9 cellular contexts compared by ENCODE assay signal in the genomic region with DNA sequence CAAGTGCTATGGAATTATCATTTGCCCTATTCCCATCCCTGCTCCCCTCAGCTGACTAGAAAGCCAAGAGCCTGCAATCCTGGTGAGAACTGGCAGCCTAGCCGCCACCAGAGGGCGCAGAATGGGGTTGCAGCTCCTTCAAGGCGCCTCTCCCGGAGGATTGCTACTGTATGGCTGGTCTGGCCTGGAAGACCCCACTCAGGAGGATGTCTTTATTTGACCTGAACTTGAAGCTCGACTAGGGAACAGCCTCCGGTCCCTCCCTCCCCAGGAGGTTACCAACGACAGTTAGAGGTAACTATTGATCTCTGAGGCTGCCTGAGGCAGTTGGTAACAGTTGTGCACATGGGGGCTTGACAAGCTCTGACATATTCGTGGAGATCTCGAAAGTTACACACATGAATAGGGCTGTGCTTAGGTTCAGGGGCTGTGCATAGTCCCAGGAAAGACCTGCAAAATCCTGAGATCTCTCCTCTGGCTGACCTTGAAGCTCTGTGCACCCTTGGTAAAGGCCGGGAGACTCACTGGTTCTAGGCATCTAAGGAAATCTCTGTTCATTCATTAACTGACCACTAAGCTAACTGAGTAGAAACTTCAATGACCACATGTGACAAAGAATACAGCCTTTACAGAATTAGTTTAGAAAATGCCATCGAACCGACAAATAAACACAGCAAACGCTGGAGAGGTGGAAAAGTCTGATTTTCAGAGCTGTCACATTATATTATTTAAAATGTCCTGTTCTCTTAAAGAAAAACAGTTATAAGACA.
A peak's percentile ranks its signal among the peaks of the same experiment; 100 is the strongest.
DNase-seq lines count a peak whose midpoint lies in the region; ATAC-seq, FAIRE-seq and TF ChIP-seq lines count a peak whose summit lies in the region.
"Had no signal": no experiment of that assay in that cellular context is flagged by ENCODE, and none has a peak within 500 bp of the region (broad histone marks: within the 10 kb centered on the region; RNA-seq: fewer than 3 reads in every experiment).

No MANE protein-coding gene starts in this region.

- peak; percentile 91 for ATAC-seq in GM21381 (IDR thresholded peaks at IDR 0.05; ENCODE audit: unreplicated experiment)

- H3K4me1 Mint-ChIP-seq in glutamatergic neuron (ENCODE audit: low read depth, unreplicated experiment), result peaks cover 20% of the 10 kb centered on the region

- no peak for FAIRE-seq in urothelium cell line (lab: Jason Lieb, UNC)
- FAIRE-seq: frontal cortex had no signal

- peak; percentile 75 for DNase-seq in DMS53 treated with DMSO at 0.1 percent for 48 hours (lab: John Stamatoyannopoulos, UW; ENCODE audit: unreplicated experiment)
- DNase-seq in HPDE6-E6E7 (ENCODE audit: extremely low spot score), result peak; percentile 23
- peak; percentile 69 for DNase-seq in RPMI7951 (ENCODE audit: low read depth)
- peak; percentile 43 for DNase-seq in activated gamma-delta T cell treated with anti-CD3 and anti-CD28 coated beads, Interleukin-2, amount 50 U/mL, for 16 hours (ENCODE audit: low read depth)
- DNase-seq in glutamatergic neuron, result peak; percentile 89
- peak; percentile 65 for DNase-seq in pons (ENCODE audit: low spot score)
- peak; percentile 49 for DNase-seq in urothelium cell line (ENCODE audit: low spot score)

- no peaks in the 10 kb centered on the region for H3K27me3 Mint-ChIP-seq in glutamatergic neuron (ENCODE audit: unreplicated experiment)

- H3K4me3 Mint-ChIP-seq in glutamatergic neuron (ENCODE audit: unreplicated experiment), result no peak overlapping the region

- H3K27ac Mint-ChIP-seq in glutamatergic neuron (ENCODE audit: unreplicated experiment), result peak overlapping the region; percentile 65

- peaks cover 1% of the 10 kb centered on the region for H3K9me3 Mint-ChIP-seq in glutamatergic neuron (ENCODE audit: unreplicated experiment)

- no peaks in the 10 kb centered on the region for H3K36me3 Mint-ChIP-seq in glutamatergic neuron (ENCODE audit: unreplicated experiment)

- TF ChIP-seq CTCF in glutamatergic neuron (IDR thresholded peaks at IDR 0.05; ENCODE audit: partially characterized antibody, unreplicated experiment), result peak; percentile 90

Comparison
In these comparisons a context has a peak if more than half of its experiments do, and no peak if none do; other contexts are left out.
1. Peak in every context shown above with its lines: DNase-seq and ATAC-seq.
2. DNase-seq: peak in every context shown above with its lines; median percentile 89 in glutamatergic neuron; 75 in DMS53 treated with DMSO at 0.1 percent for 48 hours; 69 in RPMI7951; 65 in pons; 49 in urothelium cell line; 43 in activated gamma-delta T cell treated with anti-CD3 and anti-CD28 coated beads, Interleukin-2, amount 50 U/mL, for 16 hours; 23 in HPDE6-E6E7.